Comparison of ENCODE assay signal across 26 cellular contexts in genomic region chr6:24191346-24191745, GRCh38.
"Had no signal": no experiment of that assay in that cellular context is flagged by ENCODE, and none has a peak within 500 bp of the region (broad histone marks: within the 10 kb centered on the region; RNA-seq: fewer than 3 reads in every experiment).

No MANE protein-coding gene starts in this region.

- H3K4me3 ChIP-seq: PC-9, SJCRH30 had no signal

- H3K27me3 ChIP-seq: SJCRH30 had no signal

- H2AFZ ChIP-seq: PC-9 had no signal

- H3K36me3 ChIP-seq: SJCRH30, WERI-Rb-1 had no signal

- DNase-seq: activated CD4-positive, alpha-beta memory T cell treated with anti-CD3 and anti-CD28 coated beads, Interleukin-2, amount 10 ng/mL, durations not matched to agents 7 days and 5 days; activated CD4-positive, alpha-beta T cell treated with anti-CD3 and anti-CD28 coated beads for 1 hour; activated CD4-positive, alpha-beta T cell treated with anti-CD3 and anti-CD28 coated beads for 48 hours; activated CD4-positive, CD25-positive, alpha-beta regulatory T cell; activated CD8-positive, alpha-beta memory T cell treated with anti-CD3 and anti-CD28 coated beads for 24 hours; activated CD8-positive, alpha-beta memory T cell treated with anti-CD3 and anti-CD28 coated beads, Interleukin-2, amount 10 ng/mL, durations not matched to agents 7 days and 5 days; activated CD8-positive, alpha-beta memory T cell treated with anti-CD3 and anti-CD28 coated beads, Interleukin-2, amount 50 U/mL, for 48 hours; activated effector memory CD4-positive, alpha-beta T cell treated with Interleukin-2 at 50 U/mL for 16 hours; activated naive CD4-positive, alpha-beta T cell treated with anti-CD3 and anti-CD28 coated beads, Interleukin-2, amount 10 ng/mL, durations not matched to agents 7 days and 5 days; activated naive CD8-positive, alpha-beta T cell treated with anti-CD3 and anti-CD28 coated beads, Interleukin-2, amount 50 U/mL, for 24 hours; activated T-cell treated with anti-CD3 and anti-CD28 coated beads, Interleukin-2, amount 50 U/mL, for 48 hours; anterior cingulate cortex; cerebellar nuclear complex; NCI-H1105; NCI-H1417 treated with DMSO at 0.1 percent for 48 hours; NCI-H187 treated with DMSO at 0.1 percent for 48 hours; NCI-H2081; NCI-H345; NCI-H526; NCI-H748 treated with DMSO at 0.1 percent for 48 hours; NK-92 treated with Interleukin-12 subunit alpha and Interleukin-12 subunit beta, amount 100 ng/mL, for 24 hours; PC-9; Right ventricle myocardium superior; SJCRH30; T1000; WERI-Rb-1 had no signal

- H3K4me1 ChIP-seq: SJCRH30 had no signal

- H3K9me3 ChIP-seq: SJCRH30 had no signal

- H3K27ac ChIP-seq: PC-9, SJCRH30, WERI-Rb-1 had no signal

- H3K4me2 ChIP-seq: PC-9 had no signal
